ENCODE assay signal across 8 cellular contexts in genomic region chr17:47649972-47650524, GRCh38. TPM values are rescaled to one million over a fixed set of nuclear protein-coding genes. Genes with fewer than 3 reads are reported as not detected.
DNase-seq lines count a peak whose midpoint lies in the region; ATAC-seq, FAIRE-seq and TF ChIP-seq lines count a peak whose summit lies in the region.

No MANE protein-coding gene starts in this region.

- H3K27ac ChIP-seq in gastrocnemius medialis = peak overlapping the region; percentile 94 to 98 (median 97)

- H3K4me1 Mint-ChIP-seq in activated T-cell treated with anti-CD3 and anti-CD28 coated beads, Interleukin-2, amount 50 U/mL, for 24 hours (ENCODE audit: low read depth) = peaks cover 55% of the 10 kb centered on the region
- H3K4me1 Mint-ChIP-seq in glutamatergic neuron (ENCODE audit: low read depth, unreplicated experiment) = peaks cover 9% of the 10 kb centered on the region

- TF ChIP-seq CTCF in glutamatergic neuron (IDR thresholded peaks at IDR 0.05; ENCODE audit: partially characterized antibody, unreplicated experiment) (no peak), gastrocnemius medialis (IDR thresholded peaks at IDR 0.05 in 4 of 5, conservative IDR thresholded peaks at IDR 0.05 in 1 of 5) (no peak)

- peak; percentile 1 for ATAC-seq in HG03097 (IDR thresholded peaks at IDR 0.05; ENCODE audit: low FRiP score, unreplicated experiment)
- ATAC-seq in gastrocnemius medialis = peak; percentile 40 to 42
- no peak for ATAC-seq in GM18873 (IDR thresholded peaks at IDR 0.05; ENCODE audit: low FRiP score, unreplicated experiment)

- no peaks in the 10 kb centered on the region for H3K27me3 Mint-ChIP-seq in activated T-cell treated with anti-CD3 and anti-CD28 coated beads, Interleukin-2, amount 50 U/mL, for 24 hours
- H3K27me3 Mint-ChIP-seq in glutamatergic neuron (ENCODE audit: unreplicated experiment) = peaks cover 10% of the 10 kb centered on the region

- H3K4me3 ChIP-seq in gastrocnemius medialis = peak overlapping the region; percentile 78 to 96 (median 88)

- no peak for FAIRE-seq in GM12892 (lab: Jason Lieb, UNC)

- peak; percentile 35 for DNase-seq in GM12892 (ENCODE audit: insufficient read length)
- DNase-seq in activated T-cell treated with anti-CD3 and anti-CD28 coated beads, Interleukin-2, amount 50 U/mL, for 24 hours = no peak
- no peak for DNase-seq in glutamatergic neuron
- peak; percentile 23 to 54 for DNase-seq in gastrocnemius medialis
- no peak for DNase-seq in amniotic stem cell (lab: John Stamatoyannopoulos, UW)
- no peak for DNase-seq in NCI-H526 (lab: John Stamatoyannopoulos, UW)

- no peaks in the 10 kb centered on the region for H3K9me3 Mint-ChIP-seq in activated T-cell treated with anti-CD3 and anti-CD28 coated beads, Interleukin-2, amount 50 U/mL, for 24 hours
- peaks cover 2% of the 10 kb centered on the region for H3K9me3 Mint-ChIP-seq in glutamatergic neuron (ENCODE audit: unreplicated experiment)

- peak overlapping the region; percentile 98 for H3K27ac Mint-ChIP-seq in activated T-cell treated with anti-CD3 and anti-CD28 coated beads, Interleukin-2, amount 50 U/mL, for 24 hours
- peak overlapping the region; percentile 28 for H3K27ac Mint-ChIP-seq in glutamatergic neuron (ENCODE audit: unreplicated experiment)

- H3K27me3 ChIP-seq in gastrocnemius medialis = no peaks in the 10 kb centered on the region

- in situ Hi-C loops in gastrocnemius medialis (cut with MboI; ENCODE audit: low sequenced_read_pairs in 4 of 4) = loop anchor here in 1 of 4 donors (25.0 kb wide), 1 partner anchor 137 kb away; no protein-coding TSS in a partner anchor

- peaks cover 53% of the 10 kb centered on the region for H3K36me3 Mint-ChIP-seq in activated T-cell treated with anti-CD3 and anti-CD28 coated beads, Interleukin-2, amount 50 U/mL, for 24 hours (ENCODE audit: low read depth)
- H3K36me3 Mint-ChIP-seq in glutamatergic neuron (ENCODE audit: unreplicated experiment) = no peaks in the 10 kb centered on the region

- peaks cover 27 to 28% of the 10 kb centered on the region in 2 donors for H3K4me1 ChIP-seq in gastrocnemius medialis

- intact Hi-C loops in gastrocnemius medialis (cut with DNase I; ENCODE audit: low total_unique reads) = no loop called here

- peak; percentile 65; the same call in 1 of the 2 replicates for TF ChIP-seq POLR2A in GM12892 (IDR thresholded peaks at IDR 0.05; ENCODE audit: low read depth, low read length)
- TF ChIP-seq POLR2A in gastrocnemius medialis (IDR thresholded peaks at IDR 0.05) = no peak

- H3K9me3 ChIP-seq in gastrocnemius medialis = no peaks in the 10 kb centered on the region

- peak overlapping the region; percentile 91 for H3K4me3 Mint-ChIP-seq in activated T-cell treated with anti-CD3 and anti-CD28 coated beads, Interleukin-2, amount 50 U/mL, for 24 hours
- peak overlapping the region; percentile 98 for H3K4me3 Mint-ChIP-seq in glutamatergic neuron (ENCODE audit: unreplicated experiment)

- peaks cover 0 to 37% of the 10 kb centered on the region in 2 donors for H3K36me3 ChIP-seq in gastrocnemius medialis

RNA-seq across cellular contexts. Expression of gene KPNB1, which starts 0.3 kb away (rescaled TPM):
- polyA plus RNA-seq in GM12892 (2012; ENCODE audit: missing spikeins) = 343 TPM
- total RNA-seq in glutamatergic neuron (ENCODE audit: unreplicated experiment) (350 TPM), gastrocnemius medialis (100 to 1,000 TPM; 170 to 238 (median 211) TPM)

RNA-seq across cellular contexts. Expression of gene TBKBP1, which starts 43.9 kb away (rescaled TPM):
- 0.59 TPM for polyA plus RNA-seq in GM12892 (2012; ENCODE audit: missing spikeins)
- 30.7 TPM for total RNA-seq in glutamatergic neuron (ENCODE audit: unreplicated experiment)
- total RNA-seq in gastrocnemius medialis = 10 to 100 TPM; 15.9 to 28.0 (median 23.0) TPM

Comparison
In these comparisons a context has a peak if more than half of its experiments do, and no peak if none do; other contexts are left out.
1. DNase-seq: peak in GM12892 (single experiment) and gastrocnemius medialis (2 of 2); none in activated T-cell treated with anti-CD3 and anti-CD28 coated beads, Interleukin-2, amount 50 U/mL, for 24 hours (single experiment), glutamatergic neuron (single experiment), amniotic stem cell (single experiment) and NCI-H526 (0 of 2).